17 cellular contexts compared by ENCODE assay signal in genomic region chr5:107478068-107478641, GRCh38.
DNase-seq lines count a peak whose midpoint lies in the region; ATAC-seq and TF ChIP-seq lines count a peak whose summit lies in the region.
"Had no signal": no experiment of that assay in that cellular context is flagged by ENCODE, and none has a peak within 500 bp of the region (broad histone marks: within the 10 kb centered on the region; RNA-seq: fewer than 3 reads in every experiment).

No MANE protein-coding gene starts in this region.

- BruUV-seq in PC-3 (replicated peaks; lab: Mats Ljungman, UMichigan) = no TSS peak

- no peak overlapping the region for H2AFZ ChIP-seq in PC-3 (ENCODE audit: low read length)

- CTCF ChIA-PET in CD8-positive, alpha-beta memory T cell (lab: Charles Lee) = no interaction called here
- CTCF ChIA-PET in PC-3 (lab: Charles Lee) = no interaction called here
- CTCF ChIA-PET in activated CD8-positive, alpha-beta memory T cell treated with anti-CD3 and anti-CD28 coated beads, Interleukin-2, amount 10 ng/mL, durations not matched to agents 7 days and 5 days (lab: Charles Lee) = no interaction called here

- H3K36me3 ChIP-seq in CD8-positive, alpha-beta memory T cell (ENCODE audit: insufficient read depth, low read length) = no peaks in the 10 kb centered on the region
- H3K36me3 ChIP-seq in PC-3 (ENCODE audit: low read depth, low read length) = no peaks in the 10 kb centered on the region
- H3K36me3 ChIP-seq: SJSA1, upper lobe of right lung had no signal

- H3K9me2 ChIP-seq in PC-3 (replicated peaks; ENCODE audit: low read length) = no peaks in the 10 kb centered on the region

- H3K27ac ChIP-seq in CD8-positive, alpha-beta memory T cell (ENCODE audit: low read depth, low read length) = peak overlapping the region; percentile 78
- peak overlapping the region; percentile 32 for H3K27ac ChIP-seq in PC-3 (ENCODE audit: low read length)
- H3K27ac ChIP-seq: SJSA1 had no signal

- H3K9ac ChIP-seq in PC-3 (ENCODE audit: low read length) = no peak overlapping the region

- peaks cover 0 to 4% of the 10 kb centered on the region in 2 donors for H3K27me3 Mint-ChIP-seq in CD8-positive, alpha-beta memory T cell
- H3K27me3 Mint-ChIP-seq in natural killer cell (ENCODE audit: low read depth in 2 of 2) = no peaks in the 10 kb centered on the region
- H3K27me3 Mint-ChIP-seq in activated CD8-positive, alpha-beta memory T cell treated with anti-CD3 and anti-CD28 coated beads, Interleukin-2, amount 10 ng/mL, durations not matched to agents 7 days and 5 days = peaks cover 2% of the 10 kb centered on the region

- no peak for TF ChIP-seq CTCF in PC-3 (conservative IDR thresholded peaks at IDR 0.05; ENCODE audit: low read depth, low read length)
- no peak for TF ChIP-seq CTCF in natural killer cell (IDR thresholded peaks at IDR 0.05)

- POLR2A ChIA-PET in CD8-positive, alpha-beta memory T cell (lab: Charles Lee) = no interaction called here
- POLR2A ChIA-PET in PC-3 (lab: Charles Lee; ENCODE audit: unreplicated experiment) = no interaction called here

- H3K27me3 ChIP-seq in CD8-positive, alpha-beta memory T cell (ENCODE audit: insufficient read depth, low read length, poor library complexity, severe bottlenecking) = no peaks in the 10 kb centered on the region
- H3K27me3 ChIP-seq in PC-3 (ENCODE audit: low read length) = no peaks in the 10 kb centered on the region
- H3K27me3 ChIP-seq: SJSA1, upper lobe of right lung had no signal

- H3K79me2 ChIP-seq in PC-3 (ENCODE audit: low read length) = peaks cover 31% of the 10 kb centered on the region; the same call in 1 of the 2 replicates

- peaks cover 0 to 8% (median 2%) of the 10 kb centered on the region in 3 donors for H3K36me3 Mint-ChIP-seq in CD8-positive, alpha-beta memory T cell
- H3K36me3 Mint-ChIP-seq in natural killer cell = peaks cover 9% of the 10 kb centered on the region
- H3K36me3 Mint-ChIP-seq in activated CD8-positive, alpha-beta memory T cell treated with anti-CD3 and anti-CD28 coated beads, Interleukin-2, amount 10 ng/mL, durations not matched to agents 7 days and 5 days = peaks cover 3% of the 10 kb centered on the region
- H3K36me3 Mint-ChIP-seq: activated naive CD8-positive, alpha-beta T cell treated with anti-CD3 and anti-CD28 coated beads for 36 hours; memory B cell had no signal

- ATAC-seq in PC-3 (no peak), esophagus mucosa (peak; percentile 80), natural killer cell (no peak)
- ATAC-seq in activated CD8-positive, alpha-beta memory T cell treated with anti-CD3 and anti-CD28 coated beads, Interleukin-2, amount 10 ng/mL, durations not matched to agents 7 days and 5 days = no peak
- ATAC-seq: upper lobe of right lung had no signal

- no peak overlapping the region for H3K4me3 ChIP-seq in CD8-positive, alpha-beta memory T cell (ENCODE audit: low read length)
- H3K4me3 ChIP-seq in PC-3 (ENCODE audit: low read length) = no peak overlapping the region
- H3K4me3 ChIP-seq: SJSA1, upper lobe of right lung had no signal

- H3K9me3 Mint-ChIP-seq in CD8-positive, alpha-beta memory T cell = no peaks in the 10 kb centered on the region
- H3K9me3 Mint-ChIP-seq in natural killer cell = no peaks in the 10 kb centered on the region
- peaks cover 3% of the 10 kb centered on the region for H3K9me3 Mint-ChIP-seq in activated CD8-positive, alpha-beta memory T cell treated with anti-CD3 and anti-CD28 coated beads, Interleukin-2, amount 10 ng/mL, durations not matched to agents 7 days and 5 days (ENCODE audit: low read depth)
- H3K9me3 Mint-ChIP-seq: activated CD4-positive, alpha-beta T cell treated with anti-CD3 and anti-CD28 coated beads, Interleukin-2, amount 10 ng/mL, durations not matched to agents 7 days and 5 days; activated naive CD8-positive, alpha-beta T cell treated with anti-CD3 and anti-CD28 coated beads for 36 hours; activated T-cell treated with anti-CD3 and anti-CD28 coated beads, Interleukin-2, amount 50 U/mL, for 24 hours; memory B cell had no signal

- H3K4me1 Mint-ChIP-seq in CD8-positive, alpha-beta memory T cell = peaks cover 32 to 48% (median 44%) of the 10 kb centered on the region in 3 donors
- H3K4me1 Mint-ChIP-seq in natural killer cell = peaks cover 64 to 69% of the 10 kb centered on the region in 2 donors
- H3K4me1 Mint-ChIP-seq in activated CD8-positive, alpha-beta memory T cell treated with anti-CD3 and anti-CD28 coated beads, Interleukin-2, amount 10 ng/mL, durations not matched to agents 7 days and 5 days = peaks cover 26% of the 10 kb centered on the region
- H3K4me1 Mint-ChIP-seq: activated naive CD8-positive, alpha-beta T cell treated with anti-CD3 and anti-CD28 coated beads for 36 hours; memory B cell had no signal

- H3K27ac Mint-ChIP-seq in CD8-positive, alpha-beta memory T cell = peak overlapping the region; percentile 11 to 96 (median 87)
- H3K27ac Mint-ChIP-seq in natural killer cell = peak overlapping the region; percentile 95 to 97
- H3K27ac Mint-ChIP-seq in activated CD8-positive, alpha-beta memory T cell treated with anti-CD3 and anti-CD28 coated beads, Interleukin-2, amount 10 ng/mL, durations not matched to agents 7 days and 5 days = no peak overlapping the region
- H3K27ac Mint-ChIP-seq: activated CD4-positive, alpha-beta T cell treated with anti-CD3 and anti-CD28 coated beads, Interleukin-2, amount 10 ng/mL, durations not matched to agents 7 days and 5 days; activated naive CD8-positive, alpha-beta T cell treated with anti-CD3 and anti-CD28 coated beads for 36 hours; activated T-cell treated with anti-CD3 and anti-CD28 coated beads, Interleukin-2, amount 50 U/mL, for 24 hours; memory B cell had no signal

- H3F3A ChIP-seq in PC-3 (ENCODE audit: low read length, unreplicated experiment) = no peaks in the 10 kb centered on the region

- H4K20me1 ChIP-seq in PC-3 (ENCODE audit: low read length) = no peaks in the 10 kb centered on the region

- no peaks in the 10 kb centered on the region for H3K9me3 ChIP-seq in CD8-positive, alpha-beta memory T cell (ENCODE audit: low read length)
- no peaks in the 10 kb centered on the region for H3K9me3 ChIP-seq in PC-3 (ENCODE audit: low read length)
- H3K9me3 ChIP-seq: SJSA1, upper lobe of right lung had no signal

- peak overlapping the region in 1 of 7 donors; percentile 54 for H3K4me3 Mint-ChIP-seq in CD8-positive, alpha-beta memory T cell
- peak overlapping the region; percentile 17 for H3K4me3 Mint-ChIP-seq in natural killer cell
- no peak overlapping the region for H3K4me3 Mint-ChIP-seq in activated CD8-positive, alpha-beta memory T cell treated with anti-CD3 and anti-CD28 coated beads, Interleukin-2, amount 10 ng/mL, durations not matched to agents 7 days and 5 days
- H3K4me3 Mint-ChIP-seq: activated CD4-positive, alpha-beta T cell treated with anti-CD3 and anti-CD28 coated beads, Interleukin-2, amount 10 ng/mL, durations not matched to agents 7 days and 5 days; activated naive CD8-positive, alpha-beta T cell treated with anti-CD3 and anti-CD28 coated beads for 36 hours; activated T-cell treated with anti-CD3 and anti-CD28 coated beads, Interleukin-2, amount 50 U/mL, for 24 hours; memory B cell had no signal

- no peak for DNase-seq in CD8-positive, alpha-beta memory T cell
- no peak for DNase-seq in PC-3
- no peak for DNase-seq in natural killer cell
- no peak for DNase-seq in activated CD8-positive, alpha-beta memory T cell treated with anti-CD3 and anti-CD28 coated beads, Interleukin-2, amount 10 ng/mL, durations not matched to agents 7 days and 5 days
- DNase-seq in EL = no peak
- DNase-seq in activated CD4-positive, alpha-beta T cell treated with anti-CD3 and anti-CD28 coated beads, Interleukin-2, amount 50 U/mL, for 4 hours = no peak
- DNase-seq in NCI-H1105 treated with DMSO at 0.1 percent for 48 hours (lab: John Stamatoyannopoulos, UW) = no peak
- DNase-seq: activated CD4-positive, alpha-beta T cell treated with anti-CD3 and anti-CD28 coated beads, Interleukin-2, amount 10 ng/mL, durations not matched to agents 7 days and 5 days; activated naive CD8-positive, alpha-beta T cell treated with anti-CD3 and anti-CD28 coated beads for 36 hours; activated T-cell treated with anti-CD3 and anti-CD28 coated beads, Interleukin-2, amount 50 U/mL, for 24 hours; KG1; NCI-H1417; stimulated activated naive CD4-positive, alpha-beta T cell treated with Interleukin-2 at 50 U/mL for 16 hours; upper lobe of right lung had no signal

- H3K4me1 ChIP-seq in CD8-positive, alpha-beta memory T cell (ENCODE audit: insufficient read depth, low read length) = peaks cover 38% of the 10 kb centered on the region
- H3K4me1 ChIP-seq in PC-3 (ENCODE audit: insufficient read depth, low read length) = peaks cover 44% of the 10 kb centered on the region
- H3K4me1 ChIP-seq: upper lobe of right lung had no signal

- intact Hi-C loops in PC-3 (cut with micrococcal nuclease) (loop anchor here (5.0 kb wide), 1 partner anchor 44 kb away; no protein-coding TSS in a partner anchor), natural killer cell (cut with micrococcal nuclease) (loop anchor here (5.0 kb wide), 2 partner anchors 181 to 904 kb away; partner anchors contain the start of gene FBXL17)

- peak overlapping the region; percentile 61 for H3K4me2 ChIP-seq in PC-3 (ENCODE audit: low read length)
